19 cellular contexts compared by ENCODE assay signal in the genomic region with DNA sequence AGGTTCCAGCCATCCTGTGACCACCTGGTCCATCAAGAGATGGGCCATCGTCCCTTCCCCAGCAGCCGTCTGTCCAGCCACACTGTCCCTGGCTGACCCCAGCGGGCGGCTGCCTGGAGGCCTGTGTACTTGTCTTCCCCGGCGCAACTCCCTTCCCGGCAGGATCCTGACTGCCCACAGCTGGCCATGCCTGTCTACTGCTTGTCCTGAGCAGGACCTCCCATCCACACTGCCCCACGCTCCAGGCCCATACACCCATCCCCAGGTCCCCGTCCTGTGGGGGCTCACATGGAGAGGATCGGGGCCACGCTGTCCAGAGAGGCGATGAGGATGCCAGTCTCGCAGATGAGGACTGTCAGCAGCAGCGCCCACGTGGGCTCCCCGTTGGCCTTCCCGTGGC. TPM values are rescaled to one million over a fixed set of nuclear protein-coding genes. Genes with fewer than 3 reads are reported as not detected.
A peak's percentile ranks its signal among the peaks of the same experiment; 100 is the strongest.
DNase-seq lines count a peak whose midpoint lies in the region; ATAC-seq and TF ChIP-seq lines count a peak whose summit lies in the region.
"Had no signal": no experiment of that assay in that cellular context is flagged by ENCODE, and none has a peak within 500 bp of the region (broad histone marks: within the 10 kb centered on the region; RNA-seq: fewer than 3 reads in every experiment).

No MANE protein-coding gene starts in this region.

- peaks cover 30 to 48% of the 10 kb centered on the region in 2 donors for H3K36me3 ChIP-seq in neuronal stem cell (replicated peaks in 1 of 2; ENCODE audit: control insufficient read depth in 2 of 2, insufficient read depth in 2 of 2, low read length in 2 of 2)

- no peak overlapping the region for H3K4me2 ChIP-seq in neuronal stem cell (ENCODE audit: insufficient read depth, low read length, poor library complexity, severe bottlenecking)
- H3K4me2 ChIP-seq: BLaER1 had no signal

- intact Hi-C loops in activated naive CD4-positive, alpha-beta T cell treated with anti-CD3 and anti-CD28 coated beads for 36 hours (cut with micrococcal nuclease) = no loop called here

- H2AFZ ChIP-seq in neuronal stem cell (ENCODE audit: low read length) = no peak overlapping the region
- H2AFZ ChIP-seq: GM23248 had no signal

- no peak overlapping the region for H4K8ac ChIP-seq in neuronal stem cell (ENCODE audit: low read depth, low read length)

- H2BK12ac ChIP-seq in neuronal stem cell (ENCODE audit: low read length) = no peak overlapping the region

- no peaks in the 10 kb centered on the region for H3K9me3 Mint-ChIP-seq in activated naive CD4-positive, alpha-beta T cell treated with anti-CD3 and anti-CD28 coated beads, Interleukin-2, amount 10 ng/mL, durations not matched to agents 7 days and 5 days
- H3K9me3 Mint-ChIP-seq in activated naive CD4-positive, alpha-beta T cell treated with anti-CD3 and anti-CD28 coated beads for 36 hours = no peaks in the 10 kb centered on the region
- H3K9me3 Mint-ChIP-seq in WTC11 = no peaks in the 10 kb centered on the region
- H3K9me3 Mint-ChIP-seq: CD4-positive, CD25-positive, alpha-beta regulatory T cell; CD8-positive, alpha-beta T cell had no signal

- peak overlapping the region; percentile 65 for H3K23ac ChIP-seq in neuronal stem cell (ENCODE audit: low read depth, low read length, poor library complexity)

- no peak for DNase-seq in activated naive CD4-positive, alpha-beta T cell treated with anti-CD3 and anti-CD28 coated beads, Interleukin-2, amount 10 ng/mL, durations not matched to agents 7 days and 5 days
- no peak for DNase-seq in activated naive CD4-positive, alpha-beta T cell treated with anti-CD3 and anti-CD28 coated beads for 36 hours
- DNase-seq in WTC11 (ENCODE audit: low spot score) = no peak
- no peak for DNase-seq in neuronal stem cell (ENCODE audit: low spot score)
- DNase-seq in NCI-H345 treated with DMSO at 0.1 percent for 48 hours (lab: John Stamatoyannopoulos, UW; ENCODE audit: unreplicated experiment) = no peak
- no peak for DNase-seq in substantia nigra (lab: John Stamatoyannopoulos, UW)
- DNase-seq in NCI-H1930 (lab: John Stamatoyannopoulos, UW) = no peak
- DNase-seq: Caco-2; CD4-positive, CD25-positive, alpha-beta regulatory T cell; CD8-positive, alpha-beta T cell; DMS153; DND-41; GM23248; H7; HCEC 1CT had no signal

- no peak overlapping the region for H3K9ac ChIP-seq in neuronal stem cell (ENCODE audit: low read depth, low read length, poor library complexity)
- H3K9ac ChIP-seq: BLaER1, GM23248 had no signal

- H2AK5ac ChIP-seq in neuronal stem cell (ENCODE audit: low read depth, low read length) = no peak overlapping the region

- no peak overlapping the region for H3K18ac ChIP-seq in neuronal stem cell (ENCODE audit: low read length)

- peak overlapping the region; percentile 42 for H3K27ac Mint-ChIP-seq in activated naive CD4-positive, alpha-beta T cell treated with anti-CD3 and anti-CD28 coated beads, Interleukin-2, amount 10 ng/mL, durations not matched to agents 7 days and 5 days
- no peak overlapping the region for H3K27ac Mint-ChIP-seq in activated naive CD4-positive, alpha-beta T cell treated with anti-CD3 and anti-CD28 coated beads for 36 hours
- H3K27ac Mint-ChIP-seq in WTC11 = 0 out of 2 replicates have a peak overlapping the region, but pooled peaks have one; percentile 36
- H3K27ac Mint-ChIP-seq: B cell; CD8-positive, alpha-beta T cell had no signal

- no peaks in the 10 kb centered on the region for H3K4me1 ChIP-seq in neuronal stem cell (ENCODE audit: control insufficient read depth in 2 of 2, insufficient read depth in 1 of 2, low read depth in 1 of 2, low read length in 2 of 2)
- H3K4me1 ChIP-seq: BLaER1, Caco-2 had no signal

- peaks cover 26% of the 10 kb centered on the region for H3K36me3 Mint-ChIP-seq in activated naive CD4-positive, alpha-beta T cell treated with anti-CD3 and anti-CD28 coated beads, Interleukin-2, amount 10 ng/mL, durations not matched to agents 7 days and 5 days
- H3K36me3 Mint-ChIP-seq in activated naive CD4-positive, alpha-beta T cell treated with anti-CD3 and anti-CD28 coated beads for 36 hours (ENCODE audit: low read depth) = peaks cover 9% of the 10 kb centered on the region
- peaks cover 7% of the 10 kb centered on the region for H3K36me3 Mint-ChIP-seq in WTC11

- H2BK120ac ChIP-seq in neuronal stem cell (ENCODE audit: low read depth, low read length) = no peak overlapping the region

- H2BK5ac ChIP-seq in neuronal stem cell (ENCODE audit: low read length) = no peak overlapping the region

- no peaks in the 10 kb centered on the region for H3K27me3 Mint-ChIP-seq in activated naive CD4-positive, alpha-beta T cell treated with anti-CD3 and anti-CD28 coated beads, Interleukin-2, amount 10 ng/mL, durations not matched to agents 7 days and 5 days
- H3K27me3 Mint-ChIP-seq in activated naive CD4-positive, alpha-beta T cell treated with anti-CD3 and anti-CD28 coated beads for 36 hours (ENCODE audit: low read depth) = no peaks in the 10 kb centered on the region
- no peaks in the 10 kb centered on the region for H3K27me3 Mint-ChIP-seq in WTC11 (ENCODE audit: low read depth)
- H3K27me3 Mint-ChIP-seq: B cell; CD4-positive, CD25-positive, alpha-beta regulatory T cell had no signal

- CTCF ChIA-PET in activated naive CD4-positive, alpha-beta T cell treated with anti-CD3 and anti-CD28 coated beads, Interleukin-2, amount 10 ng/mL, durations not matched to agents 7 days and 5 days (lab: Charles Lee) = no interaction called here
- CTCF ChIA-PET in activated naive CD4-positive, alpha-beta T cell treated with anti-CD3 and anti-CD28 coated beads for 36 hours (lab: Charles Lee) = no interaction called here
- CTCF ChIA-PET in WTC11 (lab: Charles Lee) = interaction anchor here (0.8 kb wide), 1 partner anchor 91 kb away, joined by 4 read pairs; no protein-coding TSS in a partner anchor

- H3K27ac ChIP-seq in neuronal stem cell (replicated peaks; ENCODE audit: low read length) (no peak overlapping the region), substantia nigra (ENCODE audit: low read depth, low read length, poor library complexity, severe bottlenecking) (no peak overlapping the region)
- H3K27ac ChIP-seq: 22Rv1, BLaER1, C4-2B, GM23248 had no signal

- WGBS in neuronal stem cell (ENCODE audit: extremely low coverage in 2 of 2, insufficient read length in 2 of 2, insufficient replicate concordance in 1 of 2), 2 donors = no CpG with 5 or more reads among the region's 17 CpGs

- no peak overlapping the region for H3K4ac ChIP-seq in neuronal stem cell (ENCODE audit: low read length)

- no peaks in the 10 kb centered on the region for H3K27me3 ChIP-seq in neuronal stem cell (ENCODE audit: control insufficient read depth in 3 of 3, insufficient read depth in 3 of 3, low read depth in 1 of 3, low read length in 3 of 3)
- H3K27me3 ChIP-seq: BLaER1 had no signal

- peak overlapping the region; percentile 56 for H3K14ac ChIP-seq in neuronal stem cell (ENCODE audit: low read length)

- TF ChIP-seq CTCF in WTC11 (IDR thresholded peaks at IDR 0.05) = no peak

- H3K4me3 ChIP-seq in neuronal stem cell (ENCODE audit: low read length in 2 of 2) = no peak overlapping the region
- H3K4me3 ChIP-seq: BLaER1, GM23248 had no signal

- no peak overlapping the region for H3K4me3 Mint-ChIP-seq in activated naive CD4-positive, alpha-beta T cell treated with anti-CD3 and anti-CD28 coated beads, Interleukin-2, amount 10 ng/mL, durations not matched to agents 7 days and 5 days
- no peak overlapping the region for H3K4me3 Mint-ChIP-seq in activated naive CD4-positive, alpha-beta T cell treated with anti-CD3 and anti-CD28 coated beads for 36 hours
- H3K4me3 Mint-ChIP-seq in WTC11 = no peak overlapping the region
- H3K4me3 Mint-ChIP-seq: B cell; CD4-positive, CD25-positive, alpha-beta regulatory T cell; CD8-positive, alpha-beta T cell had no signal

- no peak overlapping the region for H2BK15ac ChIP-seq in neuronal stem cell (ENCODE audit: low read length)

- H3K9me3 ChIP-seq in neuronal stem cell (replicated peaks in 1 of 2; ENCODE audit: control insufficient read depth in 2 of 2, insufficient read depth in 1 of 2, low read depth in 1 of 2, low read length in 2 of 2) = no peaks in the 10 kb centered on the region
- H3K9me3 ChIP-seq: BLaER1, Caco-2 had no signal

- POLR2A ChIA-PET in WTC11 (lab: Charles Lee) = no interaction called here

- no peak for ATAC-seq in WTC11
- ATAC-seq: CD8-positive, alpha-beta T cell had no signal

- H3K4me1 Mint-ChIP-seq in activated naive CD4-positive, alpha-beta T cell treated with anti-CD3 and anti-CD28 coated beads, Interleukin-2, amount 10 ng/mL, durations not matched to agents 7 days and 5 days = no peaks in the 10 kb centered on the region
- no peaks in the 10 kb centered on the region for H3K4me1 Mint-ChIP-seq in activated naive CD4-positive, alpha-beta T cell treated with anti-CD3 and anti-CD28 coated beads for 36 hours (ENCODE audit: low read depth)
- no peaks in the 10 kb centered on the region for H3K4me1 Mint-ChIP-seq in WTC11
- H3K4me1 Mint-ChIP-seq: B cell had no signal

- no peak overlapping the region for H4K91ac ChIP-seq in neuronal stem cell (ENCODE audit: low read depth, low read length, poor library complexity)

- H3K79me1 ChIP-seq in neuronal stem cell (ENCODE audit: low read depth, low read length) = peaks cover 5% of the 10 kb centered on the region

TF ChIP-seq in WTC11, 78 proteins besides CTCF, POLR2A, EP300 and RAD21 (continues in another document):
- TF ChIP-seq SMAD4 (CRISPR knock-in tag; IDR thresholded peaks at IDR 0.05) = no peak

RNA-seq across cellular contexts. Expression of a gene that starts 35.5 kb away (rescaled TPM):
- total RNA-seq in activated naive CD4-positive, alpha-beta T cell treated with anti-CD3 and anti-CD28 coated beads for 36 hours = 10 to 100 TPM; 12.6 to 13.6 TPM
- 28.1 to 29.9 TPM (median 29.9 TPM) in 3 replicates for total RNA-seq in WTC11 (2021)
- polyA plus RNA-seq in neuronal stem cell (2013, experiment 1 of 2) = 25.7 TPM
- 25.0 TPM for polyA plus RNA-seq in neuronal stem cell (2013, experiment 2 of 2)
